3 cellular contexts compared by ENCODE assay signal in the genomic region with DNA sequence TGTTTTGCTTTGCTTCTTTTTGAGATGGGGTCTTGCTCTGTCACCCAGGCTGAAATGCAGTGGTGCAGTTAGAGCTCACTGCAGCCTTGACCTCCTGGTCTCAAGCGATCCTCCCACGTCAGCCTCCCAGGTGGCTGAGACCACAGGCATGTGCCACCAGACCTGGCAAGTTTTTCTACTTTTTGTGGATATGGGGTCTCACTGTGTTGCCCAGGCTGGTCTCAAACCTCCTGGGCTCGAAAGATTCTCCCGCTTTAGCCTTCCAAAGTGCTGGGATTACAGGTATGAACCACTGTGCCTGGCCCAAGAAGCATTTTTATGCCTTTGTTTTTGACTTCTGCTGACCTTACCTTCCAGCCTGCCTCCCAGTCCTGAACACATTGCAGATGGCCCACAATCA.
A peak's percentile ranks its signal among the peaks of the same experiment; 100 is the strongest.
TF ChIP-seq lines count a peak whose summit lies in the region.

No MANE protein-coding gene starts in this region.

TF ChIP-seq in HEK293, 187 proteins besides CTCF, POLR2A, EP300 and RAD21:
- TF ChIP-seq ZNF518A (tag by site-specific recombination; conservative IDR thresholded peaks at IDR 0.05; ENCODE audit: low read depth) (no peak), ZNF121 (tag by site-specific recombination; IDR thresholded peaks at IDR 0.05) (peak; percentile 52; the same call in 1 of the 2 replicates)

TF ChIP-seq in K562, 482 proteins besides CTCF, POLR2A, EP300 and RAD21:
- TF ChIP-seq ZNF121 (CRISPR knock-in tag; conservative IDR thresholded peaks at IDR 0.05) (peak; percentile 73), ELF2 (CRISPR knock-in tag; IDR thresholded peaks at IDR 0.05) (no peak)

TF ChIP-seq in SK-N-SH, 30 proteins besides CTCF, POLR2A, EP300 and RAD21:
- TF ChIP-seq NFIC (IDR thresholded peaks at IDR 0.05; ENCODE audit: borderline replicate concordance) (no peak), EZH2phosphoT487 (IDR thresholded peaks at IDR 0.05; ENCODE audit: borderline replicate concordance, low read depth) (no peak), MAX (IDR thresholded peaks at IDR 0.05; ENCODE audit: low read depth) (no peak), PBX3 (IDR thresholded peaks at IDR 0.05) (no peak)
